In the genomic region with DNA sequence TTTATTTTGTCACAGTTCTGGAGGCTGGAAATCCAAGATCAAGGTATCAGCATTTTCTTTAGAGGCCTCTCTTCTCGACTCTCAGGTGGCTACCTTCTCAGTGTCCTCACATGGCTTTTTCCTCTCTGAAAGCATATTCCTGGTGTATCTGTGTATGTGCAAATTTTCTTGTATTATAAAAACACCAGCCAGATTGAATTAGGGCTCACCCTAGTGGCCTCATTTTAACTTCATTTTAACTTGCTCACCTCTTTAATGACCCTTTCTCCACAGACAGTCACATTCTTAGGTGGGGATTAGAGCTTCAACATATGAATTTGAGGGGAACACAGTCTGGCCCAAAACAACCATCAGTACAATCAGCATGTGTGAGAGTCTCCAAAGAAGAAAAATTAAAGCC, we compare ENCODE assay signal across 15 cellular contexts.
A peak's percentile ranks its signal among the peaks of the same experiment; 100 is the strongest.
DNase-seq lines count a peak whose midpoint lies in the region; TF ChIP-seq lines count a peak whose summit lies in the region.
"Had no signal": no experiment of that assay in that cellular context is flagged by ENCODE, and none has a peak within 500 bp of the region (broad histone marks: within the 10 kb centered on the region; RNA-seq: fewer than 3 reads in every experiment).

No MANE protein-coding gene starts in this region.

- no peak overlapping the region for H3K27ac Mint-ChIP-seq in activated T-cell treated with anti-CD3 and anti-CD28 coated beads, Interleukin-2, amount 50 U/mL, for 24 hours
- no peak overlapping the region for H3K27ac Mint-ChIP-seq in activated CD4-positive, alpha-beta T cell treated with anti-CD3 and anti-CD28 coated beads, Interleukin-2, amount 10 ng/mL, durations not matched to agents 24 days and 14 days
- H3K27ac Mint-ChIP-seq: stimulated activated naive CD8-positive, alpha-beta T cell treated with anti-CD3 and anti-CD28 coated beads, Interleukin-15, Interleukin-2, amounts not matched to agents 100 ng/mL and 50 ng/mL, for 24 hours had no signal

- no peaks in the 10 kb centered on the region for H3K27me3 ChIP-seq in H7 (ENCODE audit: control insufficient read depth, insufficient read depth, low read length)
- H3K27me3 ChIP-seq: esophagus squamous epithelium had no signal

- peak; percentile 28 for TF ChIP-seq CTCF in C4-2B (conservative IDR thresholded peaks at IDR 0.05)
- peak; percentile 22 for TF ChIP-seq CTCF in foreskin fibroblast (IDR thresholded peaks at IDR 0.05; ENCODE audit: low read depth, low read length)

- no peaks in the 10 kb centered on the region for H3K4me1 Mint-ChIP-seq in activated T-cell treated with anti-CD3 and anti-CD28 coated beads, Interleukin-2, amount 50 U/mL, for 24 hours (ENCODE audit: low read depth)
- no peaks in the 10 kb centered on the region for H3K4me1 Mint-ChIP-seq in activated CD4-positive, alpha-beta T cell treated with anti-CD3 and anti-CD28 coated beads, Interleukin-2, amount 10 ng/mL, durations not matched to agents 24 days and 14 days

- H3K36me3 ChIP-seq in H7 (replicated peaks; ENCODE audit: control insufficient read depth, insufficient read depth, low read length): no peaks in the 10 kb centered on the region
- H3K36me3 ChIP-seq: esophagus squamous epithelium had no signal

- no peaks in the 10 kb centered on the region for H3K36me3 Mint-ChIP-seq in activated T-cell treated with anti-CD3 and anti-CD28 coated beads, Interleukin-2, amount 50 U/mL, for 24 hours (ENCODE audit: low read depth)
- H3K36me3 Mint-ChIP-seq in activated CD4-positive, alpha-beta T cell treated with anti-CD3 and anti-CD28 coated beads, Interleukin-2, amount 10 ng/mL, durations not matched to agents 24 days and 14 days (ENCODE audit: low read depth): no peaks in the 10 kb centered on the region

- H3K27ac ChIP-seq in C4-2B: no peak overlapping the region
- H3K27ac ChIP-seq: esophagus squamous epithelium had no signal

- no peaks in the 10 kb centered on the region for H3K27me3 Mint-ChIP-seq in activated T-cell treated with anti-CD3 and anti-CD28 coated beads, Interleukin-2, amount 50 U/mL, for 24 hours
- no peaks in the 10 kb centered on the region for H3K27me3 Mint-ChIP-seq in activated CD4-positive, alpha-beta T cell treated with anti-CD3 and anti-CD28 coated beads, Interleukin-2, amount 10 ng/mL, durations not matched to agents 24 days and 14 days
- H3K27me3 Mint-ChIP-seq: stimulated activated naive CD8-positive, alpha-beta T cell treated with anti-CD3 and anti-CD28 coated beads, Interleukin-15, Interleukin-2, amounts not matched to agents 100 ng/mL and 50 ng/mL, for 24 hours had no signal

- H3K4me3 Mint-ChIP-seq in activated T-cell treated with anti-CD3 and anti-CD28 coated beads, Interleukin-2, amount 50 U/mL, for 24 hours: no peak overlapping the region
- H3K4me3 Mint-ChIP-seq in activated CD4-positive, alpha-beta T cell treated with anti-CD3 and anti-CD28 coated beads, Interleukin-2, amount 10 ng/mL, durations not matched to agents 24 days and 14 days: no peak overlapping the region
- H3K4me3 Mint-ChIP-seq: stimulated activated naive CD8-positive, alpha-beta T cell treated with anti-CD3 and anti-CD28 coated beads, Interleukin-15, Interleukin-2, amounts not matched to agents 100 ng/mL and 50 ng/mL, for 24 hours had no signal

- no peaks in the 10 kb centered on the region for H3K9me3 Mint-ChIP-seq in activated T-cell treated with anti-CD3 and anti-CD28 coated beads, Interleukin-2, amount 50 U/mL, for 24 hours
- no peaks in the 10 kb centered on the region for H3K9me3 Mint-ChIP-seq in activated CD4-positive, alpha-beta T cell treated with anti-CD3 and anti-CD28 coated beads, Interleukin-2, amount 10 ng/mL, durations not matched to agents 24 days and 14 days
- H3K9me3 Mint-ChIP-seq: stimulated activated naive CD8-positive, alpha-beta T cell treated with anti-CD3 and anti-CD28 coated beads, Interleukin-15, Interleukin-2, amounts not matched to agents 100 ng/mL and 50 ng/mL, for 24 hours had no signal

- in situ Hi-C loops in SK-MEL-5 (cut with HindIII; ENCODE audit: low pct_unique_long_range_greater_than_20kb, low sequenced_read_pairs): no loop called here

- intact Hi-C loops in activated CD4-positive, alpha-beta T cell treated with anti-CD3 and anti-CD28 coated beads, Interleukin-2, amount 10 ng/mL, durations not matched to agents 24 days and 14 days (cut with micrococcal nuclease): no loop called here

- DNase-seq in H7: peak; percentile 0
- peak; percentile 1 for DNase-seq in SK-MEL-5 (ENCODE audit: low read depth, low spot score)
- peak in 1 of 2 donors; percentile 60 for DNase-seq in foreskin fibroblast
- no peak for DNase-seq in amniotic stem cell (lab: John Stamatoyannopoulos, UW)
- DNase-seq in activated T-cell treated with anti-CD3 and anti-CD28 coated beads, Interleukin-2, amount 50 U/mL, for 24 hours: no peak
- no peak for DNase-seq in activated CD4-positive, alpha-beta T cell treated with anti-CD3 and anti-CD28 coated beads, Interleukin-2, amount 10 ng/mL, durations not matched to agents 24 days and 14 days
- no peak for DNase-seq in activated CD4-positive, CD25-positive, alpha-beta regulatory T cell (lab: John Stamatoyannopoulos, UW)
- DNase-seq: activated T-cell treated with anti-CD3 and anti-CD28 coated beads, Interleukin-2, amount 50 U/mL, for 48 hours; central memory CD4-positive, alpha-beta T cell; COR-L47; esophagus squamous epithelium; NCI-H1930; stimulated activated CD4-positive, alpha-beta T cell treated with anti-CD3 and anti-CD28 coated beads, Interleukin-4, amount 100 ng/mL, for 4 hours had no signal

- H3K4me3 ChIP-seq in H7 (ENCODE audit: insufficient read depth, low read depth, low read length) (no peak overlapping the region), foreskin fibroblast (ENCODE audit: low read depth in 1 of 2, low read length in 2 of 2) (no peak overlapping the region)
- H3K4me3 ChIP-seq: esophagus squamous epithelium had no signal

Comparison
In these comparisons a context has a peak if more than half of its experiments do, and no peak if none do; other contexts are left out.
1. DNase-seq: peak in H7 (single experiment) and SK-MEL-5 (single experiment); none in amniotic stem cell (single experiment), activated T-cell treated with anti-CD3 and anti-CD28 coated beads, Interleukin-2, amount 50 U/mL, for 24 hours (single experiment), activated CD4-positive, alpha-beta T cell treated with anti-CD3 and anti-CD28 coated beads, Interleukin-2, amount 10 ng/mL, durations not matched to agents 24 days and 14 days (single experiment) and activated CD4-positive, CD25-positive, alpha-beta regulatory T cell (0 of 4).